ENCODE assay signal across 14 cellular contexts in the genomic region with DNA sequence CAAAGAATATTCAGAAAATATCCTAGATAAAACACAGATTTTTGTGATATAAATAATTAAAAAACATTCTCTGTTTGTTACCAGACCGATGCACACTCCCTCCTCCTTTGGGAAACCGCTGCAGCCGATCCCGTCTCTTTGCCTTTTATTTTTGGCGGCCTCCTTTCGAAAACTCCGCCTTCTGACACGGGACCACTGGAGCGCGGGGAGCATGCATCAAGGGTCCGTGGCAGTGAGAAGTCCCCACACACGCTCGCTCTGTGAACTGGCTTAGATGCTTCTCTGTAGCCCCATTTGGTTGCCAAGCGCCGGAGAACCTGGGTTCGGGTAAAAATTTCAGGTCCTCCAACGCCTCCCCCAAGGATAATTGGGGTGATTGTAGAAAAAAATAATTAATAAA. TPM values are rescaled to one million over a fixed set of nuclear protein-coding genes. Genes with fewer than 3 reads are reported as not detected.
DNase-seq lines count a peak whose midpoint lies in the region; ATAC-seq and TF ChIP-seq lines count a peak whose summit lies in the region.
"Had no signal": no experiment of that assay in that cellular context is flagged by ENCODE, and none has a peak within 500 bp of the region (broad histone marks: within the 10 kb centered on the region; RNA-seq: fewer than 3 reads in every experiment).

No MANE protein-coding gene starts in this region.

- H3K4me3 ChIP-seq in cardiac muscle cell: no peak overlapping the region
- H3K4me3 ChIP-seq in GM23338: no peak overlapping the region
- no peak overlapping the region for H3K4me3 ChIP-seq in mesendoderm (ENCODE audit: low read length)

- H3K9me3 Mint-ChIP-seq in GM23338: no peaks in the 10 kb centered on the region
- H3K9me3 Mint-ChIP-seq in brain: no peaks in the 10 kb centered on the region
- no peaks in the 10 kb centered on the region for H3K9me3 Mint-ChIP-seq in stimulated activated effector memory CD8-positive, alpha-beta T cell treated with anti-CD3 and anti-CD28 coated beads, Interleukin-12 subunit alpha, Interleukin-12 subunit beta, amount 100 ng/mL, for 72 hours
- H3K9me3 Mint-ChIP-seq: CD4-positive, CD25-positive, alpha-beta regulatory T cell had no signal

- H3K27ac Mint-ChIP-seq in GM23338 (peak overlapping the region; percentile 96; the same call in 1 of the 2 replicates), brain (peak overlapping the region in 3 of 5 experiments; percentile 49 to 80 (median 51))
- H3K27ac Mint-ChIP-seq in stimulated activated effector memory CD8-positive, alpha-beta T cell treated with anti-CD3 and anti-CD28 coated beads, Interleukin-12 subunit alpha, Interleukin-12 subunit beta, amount 100 ng/mL, for 72 hours: peak overlapping the region; percentile 79

- no CpG with 5 or more reads among the region's 17 CpGs for WGBS in mesendoderm (ENCODE audit: extremely low coverage, insufficient coverage, low lambda C conversion rate)

- H3K9me2 ChIP-seq in GM23338 (ENCODE audit: insufficient read depth): no peaks in the 10 kb centered on the region

- H3K4me1 ChIP-seq in cardiac muscle cell (ENCODE audit: low read depth) (no peaks in the 10 kb centered on the region), GM23338 (ENCODE audit: insufficient read depth) (peaks cover 12% of the 10 kb centered on the region), mesendoderm (ENCODE audit: control insufficient read depth, low read depth, low read length) (no peaks in the 10 kb centered on the region)

- no peak overlapping the region for H4K5ac ChIP-seq in mesendoderm (ENCODE audit: low read length)

- no peak overlapping the region for H3K9ac ChIP-seq in mesendoderm (ENCODE audit: low read length)

- no peak overlapping the region for H2BK5ac ChIP-seq in mesendoderm (ENCODE audit: low read length)

- H2BK15ac ChIP-seq in mesendoderm (replicated peaks; ENCODE audit: low read depth): no peak overlapping the region

- H3K36me3 ChIP-seq in cardiac muscle cell (peaks cover 94% of the 10 kb centered on the region), GM23338 (ENCODE audit: insufficient read depth) (peaks cover 88% of the 10 kb centered on the region), mesendoderm (ENCODE audit: control insufficient read depth, insufficient read depth, low read length) (peaks cover 42% of the 10 kb centered on the region)

- TF ChIP-seq CTCF in cardiac muscle cell (IDR thresholded peaks at IDR 0.05; ENCODE audit: low read depth, low read length) (no peak), GM23338 (conservative IDR thresholded peaks at IDR 0.05; ENCODE audit: low read depth in 2 of 2) (no peak), brain (conservative IDR thresholded peaks at IDR 0.05) (no peak)

- no peak overlapping the region for H3K4me3 Mint-ChIP-seq in GM23338
- no peak overlapping the region for H3K4me3 Mint-ChIP-seq in brain
- H3K4me3 Mint-ChIP-seq in stimulated activated effector memory CD8-positive, alpha-beta T cell treated with anti-CD3 and anti-CD28 coated beads, Interleukin-12 subunit alpha, Interleukin-12 subunit beta, amount 100 ng/mL, for 72 hours: no peak overlapping the region

- peaks cover 44% of the 10 kb centered on the region for H3K4me1 Mint-ChIP-seq in GM23338
- H3K4me1 Mint-ChIP-seq in brain: peaks cover 30% of the 10 kb centered on the region
- peaks cover 29% of the 10 kb centered on the region for H3K4me1 Mint-ChIP-seq in stimulated activated effector memory CD8-positive, alpha-beta T cell treated with anti-CD3 and anti-CD28 coated beads, Interleukin-12 subunit alpha, Interleukin-12 subunit beta, amount 100 ng/mL, for 72 hours

- H3K27ac ChIP-seq in cardiac muscle cell (peak overlapping the region; percentile 49), GM23338 (ENCODE audit: low read depth) (peak overlapping the region; percentile 87), mesendoderm (ENCODE audit: low read depth, low read length) (no peak overlapping the region)

- no peak overlapping the region for H3K56ac ChIP-seq in mesendoderm (ENCODE audit: low read length)

- H3K9me3 ChIP-seq in cardiac muscle cell (ENCODE audit: low read depth): no peaks in the 10 kb centered on the region

- H3K36me3 Mint-ChIP-seq in GM23338 (ENCODE audit: low read depth) (peaks cover 97% of the 10 kb centered on the region), brain (peaks cover 85% of the 10 kb centered on the region)
- peaks cover 100% of the 10 kb centered on the region for H3K36me3 Mint-ChIP-seq in stimulated activated effector memory CD8-positive, alpha-beta T cell treated with anti-CD3 and anti-CD28 coated beads, Interleukin-12 subunit alpha, Interleukin-12 subunit beta, amount 100 ng/mL, for 72 hours

- H3K4me2 ChIP-seq in GM23338 (no peak overlapping the region), mesendoderm (ENCODE audit: low read length) (no peak overlapping the region)

- H2AFZ ChIP-seq in GM23338: no peak overlapping the region

- no peaks in the 10 kb centered on the region for H3K27me3 ChIP-seq in cardiac muscle cell
- no peaks in the 10 kb centered on the region for H3K27me3 ChIP-seq in GM23338 (ENCODE audit: insufficient read depth)
- H3K27me3 ChIP-seq in mesendoderm (ENCODE audit: insufficient read depth, low read length, poor library complexity): no peaks in the 10 kb centered on the region

- peaks cover 10% of the 10 kb centered on the region for H3K27me3 Mint-ChIP-seq in GM23338 (ENCODE audit: insufficient read depth, low read depth, poor library complexity)
- no peaks in the 10 kb centered on the region for H3K27me3 Mint-ChIP-seq in brain
- H3K27me3 Mint-ChIP-seq: CD4-positive, CD25-positive, alpha-beta regulatory T cell had no signal

- intact Hi-C loops in left cardiac atrium (cut with DNase I): no loop called here

- no peak for DNase-seq in cardiac muscle cell (ENCODE audit: low read depth in 1 of 2, low spot score in 1 of 2)
- no peak for DNase-seq in left cardiac atrium
- no peak for DNase-seq in GM23338 (ENCODE audit: low spot score)
- no peak for DNase-seq in stimulated activated effector memory CD8-positive, alpha-beta T cell treated with anti-CD3 and anti-CD28 coated beads, Interleukin-12 subunit alpha, Interleukin-12 subunit beta, amount 100 ng/mL, for 72 hours (ENCODE audit: low spot score in 2 of 2)
- no peak for DNase-seq in stimulated activated CD4-positive, alpha-beta T cell treated with anti-CD3 and anti-CD28 coated beads, Interleukin-2, amount 100 ng/mL, for 48 hours
- no peak for DNase-seq in mesendoderm
- DNase-seq: CD4-positive, CD25-positive, alpha-beta regulatory T cell; IMR-90; NCI-H187 treated with DMSO at 0.1 percent for 48 hours; NCI-H446; PC-3 had no signal

- H2BK120ac ChIP-seq in mesendoderm (ENCODE audit: low read depth, low read length): no peak overlapping the region

- peaks cover 23% of the 10 kb centered on the region for H4K20me1 ChIP-seq in GM23338 (replicated peaks; ENCODE audit: insufficient read depth)

- H2AK5ac ChIP-seq in mesendoderm (ENCODE audit: low read length): no peak overlapping the region

- no peak overlapping the region for H4K8ac ChIP-seq in mesendoderm (ENCODE audit: low read depth, low read length)

- H3K18ac ChIP-seq in mesendoderm (ENCODE audit: low read length): no peak overlapping the region

- ATAC-seq in left cardiac atrium: no peak
- ATAC-seq in GM23338: no peak
- ATAC-seq in stimulated activated effector memory CD8-positive, alpha-beta T cell treated with anti-CD3 and anti-CD28 coated beads, Interleukin-12 subunit alpha, Interleukin-12 subunit beta, amount 100 ng/mL, for 72 hours: no peak
- ATAC-seq: HCT116, PC-3 had no signal

- H3K79me1 ChIP-seq in mesendoderm (ENCODE audit: low read length): peaks cover 16% of the 10 kb centered on the region

- peaks cover 41% of the 10 kb centered on the region for H3F3A ChIP-seq in GM23338 (replicated peaks; ENCODE audit: low read depth)

- no peak overlapping the region for H3K4ac ChIP-seq in mesendoderm (ENCODE audit: low read depth, low read length)

- H3K79me2 ChIP-seq in GM23338 (replicated peaks; ENCODE audit: insufficient read depth) (peaks cover 31% of the 10 kb centered on the region), mesendoderm (ENCODE audit: control insufficient read depth, insufficient read depth, low read length) (peaks cover 2% of the 10 kb centered on the region)

- no peak overlapping the region for H3K23ac ChIP-seq in mesendoderm (ENCODE audit: low read length)

RNA-seq across cellular contexts. Expression of gene DDX17, which starts 17.0 kb away (rescaled TPM):
- total RNA-seq in cardiac muscle cell: 682 and 855 TPM in 2 replicates
- 53.7 and 60.4 TPM in 2 replicates for polyA plus RNA-seq in cardiac muscle cell
- total RNA-seq in left cardiac atrium: 100 to 1,000 TPM; 209 to 220 TPM
- 452 and 603 TPM in 2 replicates for total RNA-seq in GM23338 (2014; rRNA removed; shearing (Covaris generic))
- polyA plus RNA-seq in GM23338 (2016; fragmentation: Nextera tagmentation; extraction: Ambion mirVana): 88.0 and 91.0 TPM in 2 replicates
- polyA plus RNA-seq in brain (ENCODE audit: insufficient read depth, low read depth, low replicate concordance): 88.0 TPM
- 135 TPM for polyA plus RNA-seq in mesendoderm (2013, experiment 1 of 2)
- polyA plus RNA-seq in mesendoderm (2013, experiment 2 of 2): 135 TPM

RNA-seq across cellular contexts. Expression of gene KDELR3, which starts 21.2 kb away (rescaled TPM):
- total RNA-seq in cardiac muscle cell (13.1 and 19.7 TPM in 2 replicates), left cardiac atrium (10 to 100 TPM in 1 of 2 donors, 1 to 10 TPM in 1; 9.2 to 10.1 TPM)
- polyA plus RNA-seq in cardiac muscle cell (21.8 and 26.5 TPM in 2 replicates), GM23338 (2016; fragmentation: Nextera tagmentation; extraction: Ambion mirVana) (5.7 and 7.8 TPM in 2 replicates), brain (ENCODE audit: insufficient read depth, low read depth, low replicate concordance) (1.1 TPM)
- total RNA-seq in GM23338 (2014; rRNA removed; shearing (Covaris generic)): 5.6 and 11.1 TPM in 2 replicates
- 5.6 TPM for polyA plus RNA-seq in mesendoderm (2013, experiment 1 of 2)
- 6.0 TPM for polyA plus RNA-seq in mesendoderm (2013, experiment 2 of 2)
- total RNA-seq: CD4-positive, CD25-positive, alpha-beta regulatory T cell had no signal

RNA-seq across cellular contexts. Expression of gene KCNJ4, which starts 34.1 kb away (rescaled TPM):
- total RNA-seq in cardiac muscle cell (19.3 and 27.5 TPM in 2 replicates), left cardiac atrium (10 to 100 TPM in 1 of 2 donors, 1 to 10 TPM in 1; 7.2 to 15.9 TPM)
- polyA plus RNA-seq in cardiac muscle cell (3.2 and 4.9 TPM in 2 replicates), GM23338 (2016; fragmentation: Nextera tagmentation; extraction: Ambion mirVana) (0.23 and 0.28 TPM in 2 replicates), brain (ENCODE audit: insufficient read depth, low read depth, low replicate concordance) (18.1 TPM)
- total RNA-seq in GM23338 (2014; rRNA removed; shearing (Covaris generic)): 1.3 TPM in 2 replicates
- polyA plus RNA-seq in mesendoderm (2013, experiment 1 of 2): 0.14 TPM
- polyA plus RNA-seq in mesendoderm (2013, experiment 2 of 2): 0.14 TPM
- total RNA-seq: CD4-positive, CD25-positive, alpha-beta regulatory T cell; IMR-90; LHCN-M2; PC-3 had no signal
- polyA plus RNA-seq: CD4-positive, CD25-positive, alpha-beta regulatory T cell; IMR-90 had no signal
